8 cellular contexts compared by ENCODE assay signal in genomic region chr6:144007455-144007778, GRCh38. TPM values are rescaled to one million over a fixed set of nuclear protein-coding genes. Genes with fewer than 3 reads are reported as not detected.
A peak's percentile ranks its signal among the peaks of the same experiment; 100 is the strongest.
DNase-seq lines count a peak whose midpoint lies in the region; ATAC-seq and TF ChIP-seq lines count a peak whose summit lies in the region.

No MANE protein-coding gene starts in this region.

- peaks cover 7% of the 10 kb centered on the region for H3K4me1 Mint-ChIP-seq in activated CD4-positive, alpha-beta T cell treated with anti-CD3 and anti-CD28 coated beads, Interleukin-2, amount 10 ng/mL, durations not matched to agents 7 days and 5 days

- CTCF ChIA-PET in activated CD4-positive, alpha-beta T cell treated with anti-CD3 and anti-CD28 coated beads, Interleukin-2, amount 10 ng/mL, durations not matched to agents 7 days and 5 days (lab: Charles Lee), result interaction anchor here (1.3 kb wide), 1 partner anchor 67 kb away, joined by 5 read pairs; no protein-coding TSS in a partner anchor

- POLR2A ChIA-PET in activated CD4-positive, alpha-beta T cell treated with anti-CD3 and anti-CD28 coated beads, Interleukin-2, amount 10 ng/mL, durations not matched to agents 7 days and 5 days (lab: Charles Lee), result no interaction called here

- H3K36me3 ChIP-seq in right lobe of liver, result no peaks in the 10 kb centered on the region
- H3K36me3 ChIP-seq in testis (ENCODE audit: low read depth, missing control alignments), result no peaks in the 10 kb centered on the region

- no peak for DNase-seq in activated CD4-positive, alpha-beta T cell treated with anti-CD3 and anti-CD28 coated beads, Interleukin-2, amount 10 ng/mL, durations not matched to agents 7 days and 5 days
- no peak for DNase-seq in activated CD4-positive, alpha-beta T cell treated with anti-CD3 and anti-CD28 coated beads for 48 hours
- DNase-seq in astrocyte of the cerebellum (ENCODE audit: low read depth) (no peak), right lobe of liver (no peak), testis (no peak), SHP77 (lab: John Stamatoyannopoulos, UW) (no peak), GOT3 (lab: John Stamatoyannopoulos, UW) (no peak)

- no peaks in the 10 kb centered on the region for H3K9me3 Mint-ChIP-seq in activated CD4-positive, alpha-beta T cell treated with anti-CD3 and anti-CD28 coated beads, Interleukin-2, amount 10 ng/mL, durations not matched to agents 7 days and 5 days

- TF ChIP-seq POLR2A in right lobe of liver (IDR thresholded peaks at IDR 0.05) (no peak), testis (IDR thresholded peaks at IDR 0.05) (no peak)

- WGBS in right lobe of liver (ENCODE audit: insufficient coverage, low coverage, low lambda C conversion rate, missing lambda C conversion rate), result 19% methylated on average over 6 of the region's 6 CpGs
- WGBS in testis, 2 donors, result 31 to 49% methylated on average over 6 of the region's 6 CpGs

- no peak overlapping the region for H3K27ac Mint-ChIP-seq in activated CD4-positive, alpha-beta T cell treated with anti-CD3 and anti-CD28 coated beads, Interleukin-2, amount 10 ng/mL, durations not matched to agents 7 days and 5 days

- peaks cover 43% of the 10 kb centered on the region for H3K27me3 Mint-ChIP-seq in activated CD4-positive, alpha-beta T cell treated with anti-CD3 and anti-CD28 coated beads, Interleukin-2, amount 10 ng/mL, durations not matched to agents 7 days and 5 days

- H3K27ac ChIP-seq in right lobe of liver, result no peak overlapping the region
- peak overlapping the region; percentile 65 to 85 for H3K27ac ChIP-seq in testis

- in situ Hi-C loops in astrocyte of the cerebellum (cut with HindIII; ENCODE audit: low sequenced_read_pairs), result no loop called here

- TF ChIP-seq CTCF in astrocyte of the cerebellum (IDR thresholded peaks at IDR 0.05; ENCODE audit: low read depth, low read length, missing control alignments) (no peak), right lobe of liver (IDR thresholded peaks at IDR 0.05) (no peak), testis (IDR thresholded peaks at IDR 0.05) (no peak)

- no peaks in the 10 kb centered on the region for H3K4me1 ChIP-seq in right lobe of liver
- H3K4me1 ChIP-seq in testis, result no peaks in the 10 kb centered on the region

- H3K4me3 ChIP-seq in astrocyte of the cerebellum (ENCODE audit: low read depth, low read length), result peak overlapping the region; percentile 58
- H3K4me3 ChIP-seq in right lobe of liver, result peak overlapping the region; percentile 27 to 42 (median 28)
- peak overlapping the region; percentile 59 to 63 for H3K4me3 ChIP-seq in testis

- H3K27me3 ChIP-seq in right lobe of liver, result no peaks in the 10 kb centered on the region
- H3K27me3 ChIP-seq in testis, result no peaks in the 10 kb centered on the region

- ATAC-seq in right lobe of liver (no peak), esophagus mucosa (no peak)

- H3K9me3 ChIP-seq in right lobe of liver (no peaks in the 10 kb centered on the region), testis (no peaks in the 10 kb centered on the region)

- no peaks in the 10 kb centered on the region for H3K36me3 Mint-ChIP-seq in activated CD4-positive, alpha-beta T cell treated with anti-CD3 and anti-CD28 coated beads, Interleukin-2, amount 10 ng/mL, durations not matched to agents 7 days and 5 days (ENCODE audit: low read depth)

- H3K4me3 Mint-ChIP-seq in activated CD4-positive, alpha-beta T cell treated with anti-CD3 and anti-CD28 coated beads, Interleukin-2, amount 10 ng/mL, durations not matched to agents 7 days and 5 days, result peak overlapping the region; percentile 67

- intact Hi-C loops in right lobe of liver (cut with DNase I), result no loop called here
- intact Hi-C loops in testis (cut with DNase I; ENCODE audit: low total_unique reads), result no loop called here

RNA-seq across cellular contexts. Expression of gene PLAGL1, which starts 0.6 kb away (rescaled TPM):
- total RNA-seq in activated CD4-positive, alpha-beta T cell treated with anti-CD3 and anti-CD28 coated beads, Interleukin-2, amount 10 ng/mL, durations not matched to agents 7 days and 5 days, result 1 to 10 TPM; 4.5 to 5.7 TPM
- total RNA-seq in right lobe of liver, result 1 to 10 TPM in 5 of 6 experiments, under 1 TPM in 1; 0.74 to 3.2 (median 1.6) TPM
- 10 to 100 TPM; 16.2 to 31.3 TPM for total RNA-seq in testis
- 17.4 TPM for polyA plus RNA-seq in testis (ENCODE audit: insufficient read depth, low read depth, low replicate concordance)
- total RNA-seq in esophagus mucosa, result 17.9 TPM

Comparison
In these comparisons a context has a peak if more than half of its experiments do, and no peak if none do; other contexts are left out.
1. H3K27ac ChIP-seq: peak in testis (2 of 2); none in right lobe of liver (0 of 3).
2. Peak in every context shown above with its lines, with median percentiles within 50 percentile points of each other: H3K4me3 ChIP-seq.